In the genomic region with DNA sequence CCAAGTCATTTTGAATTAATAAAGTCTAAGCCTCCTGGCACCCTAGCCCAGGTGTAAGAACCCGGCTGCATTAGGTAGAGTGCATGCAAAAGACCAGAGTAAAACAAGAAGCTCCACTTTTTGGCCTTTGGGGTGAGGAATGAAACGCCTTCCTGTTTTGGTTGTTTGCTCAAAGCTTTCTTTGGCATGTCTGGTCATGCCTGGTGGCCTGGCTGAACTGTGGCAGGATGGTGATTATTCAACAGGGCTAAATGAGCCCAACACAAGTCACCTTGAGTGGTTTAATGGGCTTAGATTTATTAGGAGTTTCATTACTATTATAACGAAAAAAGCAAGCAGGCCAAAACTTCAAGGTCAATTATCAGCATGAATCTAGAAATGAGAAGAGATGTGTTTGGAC, we compare ENCODE assay signal across 10 cellular contexts. TPM values are rescaled to one million over a fixed set of nuclear protein-coding genes. Genes with fewer than 3 reads are reported as not detected.
DNase-seq lines count a peak whose midpoint lies in the region; ATAC-seq and TF ChIP-seq lines count a peak whose summit lies in the region.
"Had no signal": no experiment of that assay in that cellular context is flagged by ENCODE, and none has a peak within 500 bp of the region (broad histone marks: within the 10 kb centered on the region; RNA-seq: fewer than 3 reads in every experiment).

No MANE protein-coding gene starts in this region.

- H3K36me3 ChIP-seq in mesenchymal stem cell (ENCODE audit: control insufficient read depth in 1 of 2, insufficient read depth in 2 of 2, low read depth in 1 of 2, low read length in 2 of 2) = peaks cover 33 to 80% of the 10 kb centered on the region in 2 experiments
- H3K36me3 ChIP-seq in upper lobe of left lung = peaks cover 0 to 17% (median 11%) of the 10 kb centered on the region in 4 donors
- no peaks in the 10 kb centered on the region for H3K36me3 ChIP-seq in naive thymus-derived CD4-positive, alpha-beta T cell (ENCODE audit: control insufficient read depth in 2 of 3, insufficient read depth in 3 of 3, low read length in 3 of 3)

- H3K4me1 Mint-ChIP-seq in activated T-helper 17 cell treated with anti-CD3 and anti-CD28 coated beads, Interleukin-2, amount 50 U/mL, for 72 hours = no peaks in the 10 kb centered on the region
- peaks cover 0 to 28% (median 0%) of the 10 kb centered on the region in 7 donors for H3K4me1 Mint-ChIP-seq in naive thymus-derived CD4-positive, alpha-beta T cell

- no peak overlapping the region for H2AFZ ChIP-seq in mesenchymal stem cell (ENCODE audit: low read depth, low read length)

- H2BK15ac ChIP-seq in mesenchymal stem cell (ENCODE audit: low read depth, poor library complexity, severe bottlenecking) = no peak overlapping the region

- peaks cover 18% of the 10 kb centered on the region for H3K79me1 ChIP-seq in mesenchymal stem cell (replicated peaks; ENCODE audit: low read length, poor library complexity, severe bottlenecking)

- CTCF ChIA-PET in naive thymus-derived CD4-positive, alpha-beta T cell (lab: Charles Lee) = interaction anchor here (0.5 kb wide), 1 partner anchor 134 kb away, joined by 5 read pairs; no protein-coding TSS in a partner anchor

- no peak overlapping the region for H3K4me2 ChIP-seq in mesenchymal stem cell (ENCODE audit: low read length, poor library complexity, severe bottlenecking)

- TF ChIP-seq POLR2A in upper lobe of left lung (IDR thresholded peaks at IDR 0.05) = no peak

- in situ Hi-C loops in KBM-7 (cut with MboI; ENCODE audit: low pct_unique_long_range_greater_than_20kb, low sequenced_read_pairs) = no loop called here

- H2BK120ac ChIP-seq in mesenchymal stem cell (ENCODE audit: low read depth, low read length) = no peak overlapping the region

- no peak overlapping the region for H4K91ac ChIP-seq in mesenchymal stem cell (ENCODE audit: low read length)

- H2BK12ac ChIP-seq in mesenchymal stem cell (ENCODE audit: low read length in 2 of 2) = peak overlapping the region; percentile 15 to 45

- H2AK5ac ChIP-seq in mesenchymal stem cell (ENCODE audit: low read length, severe bottlenecking) = peak overlapping the region; percentile 54

- intact Hi-C loops in naive thymus-derived CD4-positive, alpha-beta T cell (cut with micrococcal nuclease) = no loop called here

- H3K18ac ChIP-seq in mesenchymal stem cell (ENCODE audit: low read depth in 1 of 2, low read length in 2 of 2) = peak overlapping the region; percentile 40 to 89

- H3K4me1 ChIP-seq in mesenchymal stem cell (ENCODE audit: control insufficient read depth, insufficient read depth, low read depth, low read length) (peaks cover 16% of the 10 kb centered on the region), upper lobe of left lung (peaks cover 0 to 16% (median 10%) of the 10 kb centered on the region in 4 donors)
- H3K4me1 ChIP-seq in naive thymus-derived CD4-positive, alpha-beta T cell (ENCODE audit: control insufficient read depth in 2 of 2, insufficient read depth in 2 of 2, low read length in 2 of 2) = no peaks in the 10 kb centered on the region

- H3K27ac ChIP-seq in mesenchymal stem cell (ENCODE audit: low read length, poor library complexity, severe bottlenecking) (peak overlapping the region; percentile 19), upper lobe of left lung (peak overlapping the region in 2 of 4 donors; percentile 55 to 72)
- no peak overlapping the region for H3K27ac ChIP-seq in naive thymus-derived CD4-positive, alpha-beta T cell (ENCODE audit: low read depth, low read length)

- H3K27me3 ChIP-seq in mesenchymal stem cell (ENCODE audit: control insufficient read depth in 1 of 2, insufficient read depth in 1 of 2, low read length in 2 of 2) (no peaks in the 10 kb centered on the region), upper lobe of left lung (no peaks in the 10 kb centered on the region)
- no peaks in the 10 kb centered on the region for H3K27me3 ChIP-seq in naive thymus-derived CD4-positive, alpha-beta T cell (ENCODE audit: control insufficient read depth in 2 of 2, insufficient read depth in 2 of 2, low read length in 2 of 2)

- H3K9ac ChIP-seq in mesenchymal stem cell (ENCODE audit: low read length) = peak overlapping the region; percentile 52

- H3K9me3 Mint-ChIP-seq in activated T-helper 17 cell treated with anti-CD3 and anti-CD28 coated beads, Interleukin-2, amount 50 U/mL, for 72 hours = no peaks in the 10 kb centered on the region
- H3K9me3 Mint-ChIP-seq in naive thymus-derived CD4-positive, alpha-beta T cell = no peaks in the 10 kb centered on the region

- H3K27me3 Mint-ChIP-seq in activated T-helper 17 cell treated with anti-CD3 and anti-CD28 coated beads, Interleukin-2, amount 50 U/mL, for 72 hours = no peaks in the 10 kb centered on the region
- no peaks in the 10 kb centered on the region for H3K27me3 Mint-ChIP-seq in naive thymus-derived CD4-positive, alpha-beta T cell

- no peak overlapping the region for H3K14ac ChIP-seq in mesenchymal stem cell (ENCODE audit: low read length in 2 of 2)

- H3K4me3 Mint-ChIP-seq in activated T-helper 17 cell treated with anti-CD3 and anti-CD28 coated beads, Interleukin-2, amount 50 U/mL, for 72 hours = no peak overlapping the region
- no peak overlapping the region for H3K4me3 Mint-ChIP-seq in naive thymus-derived CD4-positive, alpha-beta T cell

- H3K9me3 ChIP-seq in mesenchymal stem cell (ENCODE audit: control insufficient read depth, low read length) (no peaks in the 10 kb centered on the region), upper lobe of left lung (no peaks in the 10 kb centered on the region)
- H3K9me3 ChIP-seq in naive thymus-derived CD4-positive, alpha-beta T cell (ENCODE audit: control insufficient read depth in 2 of 3, low read length in 3 of 3) = no peaks in the 10 kb centered on the region

- 86% methylated on average over 3 of the region's 3 CpGs for WGBS in mesenchymal stem cell
- 72 to 79% methylated on average over 3 of the region's 3 CpGs for WGBS in upper lobe of left lung, 2 donors

- POLR2A ChIA-PET in naive thymus-derived CD4-positive, alpha-beta T cell (lab: Charles Lee) = no interaction called here

- no peaks in the 10 kb centered on the region for H3K36me3 Mint-ChIP-seq in activated T-helper 17 cell treated with anti-CD3 and anti-CD28 coated beads, Interleukin-2, amount 50 U/mL, for 72 hours (ENCODE audit: low read depth)
- H3K36me3 Mint-ChIP-seq in naive thymus-derived CD4-positive, alpha-beta T cell = peaks cover 0 to 34% (median 0%) of the 10 kb centered on the region in 5 donors

- DNase-seq in EH (ENCODE audit: low read depth) = peak; percentile 41
- DNase-seq in KBM-7 = peak; percentile 65
- no peak for DNase-seq in mesenchymal stem cell
- no peak for DNase-seq in upper lobe of left lung
- DNase-seq in naive thymus-derived CD4-positive, alpha-beta T cell = no peak
- DNase-seq in pons (ENCODE audit: low spot score) = no peak
- DNase-seq: NCI-H1092 had no signal

- H3K4ac ChIP-seq in mesenchymal stem cell (ENCODE audit: low read depth in 1 of 2, low read length in 2 of 2) = peak overlapping the region; percentile 52 to 54

- H3K4me3 ChIP-seq in mesenchymal stem cell (ENCODE audit: insufficient read depth in 1 of 2, low read depth in 1 of 2, low read length in 2 of 2) (no peak overlapping the region), upper lobe of left lung (no peak overlapping the region)
- no peak overlapping the region for H3K4me3 ChIP-seq in naive thymus-derived CD4-positive, alpha-beta T cell (ENCODE audit: low read length)

- H4K8ac ChIP-seq in mesenchymal stem cell (ENCODE audit: low read length) = peak overlapping the region; percentile 40

- no peak overlapping the region for H3K23ac ChIP-seq in mesenchymal stem cell (ENCODE audit: low read length in 2 of 2)

- peak; percentile 28 for ATAC-seq in activated T-helper 17 cell treated with anti-CD3 and anti-CD28 coated beads, Interleukin-2, amount 50 U/mL, for 72 hours (replicated peaks)
- no peak for ATAC-seq in HG02884 (IDR thresholded peaks at IDR 0.05; ENCODE audit: unreplicated experiment)
- ATAC-seq in upper lobe of left lung (ENCODE audit: low FRiP score in 2 of 2) = no peak
- ATAC-seq in naive thymus-derived CD4-positive, alpha-beta T cell = no peak

- no peak for TF ChIP-seq EP300 in upper lobe of left lung (IDR thresholded peaks at IDR 0.05)

- H2BK5ac ChIP-seq in mesenchymal stem cell (ENCODE audit: low read depth, low read length, poor library complexity, severe bottlenecking) = peak overlapping the region; percentile 11

- H3K27ac Mint-ChIP-seq in activated T-helper 17 cell treated with anti-CD3 and anti-CD28 coated beads, Interleukin-2, amount 50 U/mL, for 72 hours = peak overlapping the region; percentile 0
- H3K27ac Mint-ChIP-seq in naive thymus-derived CD4-positive, alpha-beta T cell = peak overlapping the region in 1 of 9 donors; percentile 79

- TF ChIP-seq CTCF in upper lobe of left lung (IDR thresholded peaks at IDR 0.05) = no peak

RNA-seq across cellular contexts. Expression of a gene that starts 40.9 kb away (rescaled TPM):
- not detected for total RNA-seq in activated T-helper 17 cell treated with anti-CD3 and anti-CD28 coated beads, Interleukin-2, amount 50 U/mL, for 72 hours
- polyA plus RNA-seq in mesenchymal stem cell (2013, experiment 1 of 2) = not detected
- not detected for polyA plus RNA-seq in mesenchymal stem cell (2013, experiment 2 of 2)
- 1 to 10 TPM in 1 of 6 donors, not detected in 5; 2.1 TPM for total RNA-seq in upper lobe of left lung
- not detected for total RNA-seq in naive thymus-derived CD4-positive, alpha-beta T cell
- polyA plus RNA-seq in naive thymus-derived CD4-positive, alpha-beta T cell = not detected
- total RNA-seq: pulmonary artery endothelial cell had no signal

Comparison
In these comparisons a context has a peak if more than half of its experiments do, and no peak if none do; other contexts are left out.
1. DNase-seq: peak in EH (single experiment) and KBM-7 (single experiment); none in mesenchymal stem cell (single experiment), upper lobe of left lung (0 of 2), naive thymus-derived CD4-positive, alpha-beta T cell (0 of 9) and pons (single experiment).